ENCODE assay signal across 8 cellular contexts in the genomic region with DNA sequence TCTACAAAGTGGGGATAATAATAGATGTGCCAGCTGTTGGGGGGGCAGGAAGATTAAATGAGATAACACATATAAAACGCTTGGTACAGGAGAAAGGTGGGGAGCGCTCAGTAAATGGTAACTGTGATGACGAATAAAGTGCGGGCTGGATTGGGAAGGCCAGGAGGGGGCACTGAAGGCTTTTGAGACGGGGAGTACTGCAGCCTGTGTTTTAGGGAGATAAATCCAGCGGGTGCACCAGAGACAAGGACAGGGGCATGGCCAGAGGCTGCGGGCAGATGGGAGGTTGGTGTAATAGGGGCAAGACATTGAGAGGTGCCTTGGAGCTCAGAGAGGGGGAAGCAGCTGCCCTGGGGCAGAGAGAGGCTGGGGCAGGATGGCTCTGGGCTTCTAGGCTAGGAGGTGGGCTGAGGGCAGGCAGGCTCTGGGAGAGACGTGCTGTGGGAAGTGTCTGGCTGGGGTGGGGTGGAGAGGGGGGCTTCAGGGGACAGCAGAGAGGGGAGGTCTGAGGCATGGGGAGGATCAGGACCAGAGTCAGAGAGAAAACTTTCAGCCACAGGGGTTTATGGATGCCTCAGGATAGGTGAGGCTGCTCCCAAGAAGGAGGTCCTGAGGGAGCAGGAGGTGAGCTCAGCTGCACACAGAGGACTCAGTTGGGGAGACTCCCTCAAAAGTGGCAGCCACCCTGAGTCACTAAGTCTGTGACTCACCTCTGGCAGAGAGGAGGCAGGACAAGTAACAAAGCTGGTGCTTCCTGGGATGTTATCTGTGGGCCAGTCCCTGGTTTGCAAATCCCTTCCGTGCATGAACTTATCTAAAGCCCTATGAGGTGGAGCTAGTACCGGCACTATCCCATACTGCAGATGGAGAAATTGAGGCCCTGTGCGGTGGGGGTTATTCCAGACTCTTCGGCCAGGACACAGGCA. TPM values are rescaled to one million over a fixed set of nuclear protein-coding genes. Genes with fewer than 3 reads are reported as not detected.
A peak's percentile ranks its signal among the peaks of the same experiment; 100 is the strongest.
DNase-seq lines count a peak whose midpoint lies in the region; ATAC-seq, FAIRE-seq and TF ChIP-seq lines count a peak whose summit lies in the region.
"Had no signal": no experiment of that assay in that cellular context is flagged by ENCODE, and none has a peak within 500 bp of the region (broad histone marks: within the 10 kb centered on the region; RNA-seq: fewer than 3 reads in every experiment).

No MANE protein-coding gene starts in this region.

- H3K4me3 Mint-ChIP-seq in activated naive CD4-positive, alpha-beta T cell treated with anti-CD3 and anti-CD28 coated beads for 36 hours: peak overlapping the region; percentile 81
- H3K4me3 Mint-ChIP-seq in glutamatergic neuron (ENCODE audit: unreplicated experiment): no peak overlapping the region

- H3K27me3 Mint-ChIP-seq in activated naive CD4-positive, alpha-beta T cell treated with anti-CD3 and anti-CD28 coated beads for 36 hours (ENCODE audit: low read depth): no peaks in the 10 kb centered on the region
- peaks cover 4% of the 10 kb centered on the region for H3K27me3 Mint-ChIP-seq in glutamatergic neuron (ENCODE audit: unreplicated experiment)

- BruUV-seq in PC-3 (replicated peaks; lab: Mats Ljungman, UMichigan): no TSS peak

- FAIRE-seq in H54 (lab: Jason Lieb, UNC): peak; percentile 87
- FAIRE-seq: colon had no signal

- peaks cover 43% of the 10 kb centered on the region for H3K4me1 Mint-ChIP-seq in activated naive CD4-positive, alpha-beta T cell treated with anti-CD3 and anti-CD28 coated beads for 36 hours (ENCODE audit: low read depth)
- H3K4me1 Mint-ChIP-seq in glutamatergic neuron (ENCODE audit: low read depth, unreplicated experiment): peaks cover 6% of the 10 kb centered on the region

- no peaks in the 10 kb centered on the region for H3K36me3 ChIP-seq in PC-3 (ENCODE audit: low read depth, low read length)

- no peaks in the 10 kb centered on the region for H3K9me3 ChIP-seq in PC-3 (ENCODE audit: low read length)

- H3K27ac ChIP-seq in PC-3 (ENCODE audit: low read length) (peak overlapping the region; percentile 91), skin epidermis (peak overlapping the region; percentile 34 to 99 (median 96))

- ATAC-seq in PC-3 (peak; percentile 73), GM18505 (IDR thresholded peaks at IDR 0.05; ENCODE audit: unreplicated experiment) (no peak), HG02623 (IDR thresholded peaks at IDR 0.05; ENCODE audit: unreplicated experiment) (no peak)

- H3K4me3 ChIP-seq in PC-3 (ENCODE audit: low read length) (peak overlapping the region; percentile 38; the same call in 1 of the 2 replicates), skin epidermis (no peak overlapping the region)

- TF ChIP-seq POLR2A in H54 (IDR thresholded peaks at IDR 0.05; ENCODE audit: low read depth, low read length) (no peak), GM18505 (IDR thresholded peaks at IDR 0.05; ENCODE audit: borderline replicate concordance, extremely low read depth, insufficient read depth, insufficient read length) (no peak)

- DNase-seq in H54 (ENCODE audit: insufficient read length, low spot score) (peak; percentile 98), PC-3 (peak; percentile 88), glutamatergic neuron (peak; percentile 56)
- DNase-seq in activated naive CD4-positive, alpha-beta T cell treated with anti-CD3 and anti-CD28 coated beads for 36 hours: peak; percentile 90

- peak overlapping the region; percentile 63 for H3K9ac ChIP-seq in PC-3 (ENCODE audit: low read length)

- POLR2A ChIA-PET in PC-3 (lab: Charles Lee; ENCODE audit: unreplicated experiment): interaction anchor here (0.6 to 1.2 kb wide), 4 partner anchors 31 to 498 kb away, joined by 3 to 6 read pairs (median 4); partner anchors contain the start of gene PTMA

- H2AFZ ChIP-seq in PC-3 (ENCODE audit: low read length): peak overlapping the region; percentile 74

- intact Hi-C loops in PC-3 (cut with micrococcal nuclease): loop anchor here (1.0 kb wide), 4 partner anchors 31 to 103 kb away; no protein-coding TSS in a partner anchor
- intact Hi-C loops in activated naive CD4-positive, alpha-beta T cell treated with anti-CD3 and anti-CD28 coated beads for 36 hours (cut with micrococcal nuclease): loop anchor here (1.0 to 2.0 kb wide), 11 partner anchors 7 to 175 kb away; partner anchors contain the start of genes COPS7B, PDE6D and PTMA

- peaks cover 34% of the 10 kb centered on the region for H3K4me1 ChIP-seq in PC-3 (ENCODE audit: insufficient read depth, low read length)

- CTCF ChIA-PET in PC-3 (lab: Charles Lee): interaction anchor here (0.6 to 1.5 kb wide), 9 partner anchors 31 to 103 kb away, joined by 3 to 15 read pairs (median 6); partner anchors contain the start of gene PTMA
- CTCF ChIA-PET in activated naive CD4-positive, alpha-beta T cell treated with anti-CD3 and anti-CD28 coated beads for 36 hours (lab: Charles Lee): interaction anchor here (0.6 to 10.8 kb wide), 17 partner anchors 10 to 113 kb away, joined by 3 to 201 read pairs (median 6); partner anchors contain the start of gene PTMA

- H3K9me3 Mint-ChIP-seq in activated naive CD4-positive, alpha-beta T cell treated with anti-CD3 and anti-CD28 coated beads for 36 hours: no peaks in the 10 kb centered on the region
- H3K9me3 Mint-ChIP-seq in glutamatergic neuron (ENCODE audit: unreplicated experiment): peaks cover 2% of the 10 kb centered on the region

- H4K20me1 ChIP-seq in PC-3 (ENCODE audit: low read length): no peaks in the 10 kb centered on the region

- H3K79me2 ChIP-seq in PC-3 (ENCODE audit: low read length): no peaks in the 10 kb centered on the region

- H3K9me2 ChIP-seq in PC-3 (replicated peaks; ENCODE audit: low read length): no peaks in the 10 kb centered on the region

- H3K27me3 ChIP-seq in PC-3 (ENCODE audit: low read length): no peaks in the 10 kb centered on the region

- TF ChIP-seq CTCF in PC-3 (conservative IDR thresholded peaks at IDR 0.05; ENCODE audit: low read depth, low read length) (peak; percentile 26; the same call in 1 of the 2 replicates), glutamatergic neuron (IDR thresholded peaks at IDR 0.05; ENCODE audit: partially characterized antibody, unreplicated experiment) (peak; percentile 11)

- H3K27ac Mint-ChIP-seq in activated naive CD4-positive, alpha-beta T cell treated with anti-CD3 and anti-CD28 coated beads for 36 hours: peak overlapping the region; percentile 98
- H3K27ac Mint-ChIP-seq in glutamatergic neuron (ENCODE audit: unreplicated experiment): peak overlapping the region; percentile 70

- H3F3A ChIP-seq in PC-3 (ENCODE audit: low read length, unreplicated experiment): peaks cover 9% of the 10 kb centered on the region

- H3K36me3 Mint-ChIP-seq in activated naive CD4-positive, alpha-beta T cell treated with anti-CD3 and anti-CD28 coated beads for 36 hours (ENCODE audit: low read depth): no peaks in the 10 kb centered on the region
- H3K36me3 Mint-ChIP-seq in glutamatergic neuron (ENCODE audit: unreplicated experiment): no peaks in the 10 kb centered on the region

- H3K4me2 ChIP-seq in PC-3 (ENCODE audit: low read length): peak overlapping the region; percentile 82

RNA-seq across cellular contexts. Expression of gene TEX44, which starts 18.9 kb away (rescaled TPM):
- total RNA-seq in PC-3 (2014; rRNA removed) (not detected in 2 replicates), glutamatergic neuron (ENCODE audit: unreplicated experiment) (not detected)
- total RNA-seq in activated naive CD4-positive, alpha-beta T cell treated with anti-CD3 and anti-CD28 coated beads for 36 hours: not detected
